Comparison of ENCODE assay signal across 21 cellular contexts in genomic region chr7:16519985-16520384, GRCh38. TPM values are rescaled to one million over a fixed set of nuclear protein-coding genes. Genes with fewer than 3 reads are reported as not detected.
"Had no signal": no experiment of that assay in that cellular context is flagged by ENCODE, and none has a peak within 500 bp of the region (broad histone marks: within the 10 kb centered on the region; RNA-seq: fewer than 3 reads in every experiment).

No MANE protein-coding gene starts in this region.

RNA-seq across cellular contexts. Expression of gene LRRC72, which starts 6.6 kb away (rescaled TPM):
- total RNA-seq: activated naive CD4-positive, alpha-beta T cell treated with anti-CD3 and anti-CD28 coated beads for 36 hours; activated naive CD4-positive, alpha-beta T cell treated with anti-CD3 and anti-CD28 coated beads, Interleukin-2, amount 50 U/mL, for 72 hours; activated naive CD8-positive, alpha-beta T cell treated with anti-CD3 and anti-CD28 coated beads for 36 hours; activated naive CD8-positive, alpha-beta T cell treated with anti-CD3 and anti-CD28 coated beads, Interleukin-2, amount 10 ng/mL, durations not matched to agents 7 days and 5 days; activated T-cell treated with anti-CD3 and anti-CD28 coated beads, Interleukin-2, amount 50 U/mL, for 4 hours; activated T-cell treated with anti-CD3 and anti-CD28 coated beads, Interleukin-2, amount 50 U/mL, for 72 hours; activated T-helper 1 cell treated with anti-CD3 and anti-CD28 coated beads, Interleukin-12 subunit alpha, Interleukin-12 subunit beta, Interleukin-2, Interleukin-4 antibody, amounts not matched to agents 30 ng/mL and 10 ng/mL and 1 ng/mL, durations not matched to agents 14 hours and 24 hours and 36 hours; activated T-helper 17 cell treated with anti-CD3 and anti-CD28 coated beads, Interleukin-2, amount 50 U/mL, for 72 hours; activated T-helper 2 cell treated with anti-CD3 and anti-CD28 coated beads, Interferon-gamma antibody, Interleukin-2, Interleukin-4, amounts not matched to agents 10 μg/mL and 5 μg/mL and 100 μg/mL, durations not matched to agents 14 hours and 24 hours and 36 hours; adrenal gland; aorta; ascending aorta; astrocyte; body of pancreas; breast epithelium; bronchial epithelial cell; cardiac muscle cell; cardiac septum; cerebellum; chondrocyte had no signal
- polyA plus RNA-seq: adipose tissue, adrenal gland, aorta, cardiac muscle cell had no signal

RNA-seq across cellular contexts. Expression of gene SOSTDC1, which starts 54.4 kb away (rescaled TPM):
- total RNA-seq: activated naive CD4-positive, alpha-beta T cell treated with anti-CD3 and anti-CD28 coated beads for 36 hours; activated naive CD4-positive, alpha-beta T cell treated with anti-CD3 and anti-CD28 coated beads, Interleukin-2, amount 50 U/mL, for 72 hours; activated naive CD8-positive, alpha-beta T cell treated with anti-CD3 and anti-CD28 coated beads for 36 hours; activated naive CD8-positive, alpha-beta T cell treated with anti-CD3 and anti-CD28 coated beads, Interleukin-2, amount 10 ng/mL, durations not matched to agents 7 days and 5 days; activated T-cell treated with anti-CD3 and anti-CD28 coated beads, Interleukin-2, amount 50 U/mL, for 4 hours; activated T-cell treated with anti-CD3 and anti-CD28 coated beads, Interleukin-2, amount 50 U/mL, for 72 hours; activated T-helper 1 cell treated with anti-CD3 and anti-CD28 coated beads, Interleukin-12 subunit alpha, Interleukin-12 subunit beta, Interleukin-2, Interleukin-4 antibody, amounts not matched to agents 30 ng/mL and 10 ng/mL and 1 ng/mL, durations not matched to agents 14 hours and 24 hours and 36 hours; activated T-helper 17 cell treated with anti-CD3 and anti-CD28 coated beads, Interleukin-2, amount 50 U/mL, for 72 hours; activated T-helper 2 cell treated with anti-CD3 and anti-CD28 coated beads, Interferon-gamma antibody, Interleukin-2, Interleukin-4, amounts not matched to agents 10 μg/mL and 5 μg/mL and 100 μg/mL, durations not matched to agents 14 hours and 24 hours and 36 hours; aorta; ascending aorta; body of pancreas; bronchial epithelial cell; cardiac septum; chondrocyte had no signal
- polyA plus RNA-seq: aorta had no signal
